Comparison of ENCODE assay signal across 1 cellular context in the genomic region with DNA sequence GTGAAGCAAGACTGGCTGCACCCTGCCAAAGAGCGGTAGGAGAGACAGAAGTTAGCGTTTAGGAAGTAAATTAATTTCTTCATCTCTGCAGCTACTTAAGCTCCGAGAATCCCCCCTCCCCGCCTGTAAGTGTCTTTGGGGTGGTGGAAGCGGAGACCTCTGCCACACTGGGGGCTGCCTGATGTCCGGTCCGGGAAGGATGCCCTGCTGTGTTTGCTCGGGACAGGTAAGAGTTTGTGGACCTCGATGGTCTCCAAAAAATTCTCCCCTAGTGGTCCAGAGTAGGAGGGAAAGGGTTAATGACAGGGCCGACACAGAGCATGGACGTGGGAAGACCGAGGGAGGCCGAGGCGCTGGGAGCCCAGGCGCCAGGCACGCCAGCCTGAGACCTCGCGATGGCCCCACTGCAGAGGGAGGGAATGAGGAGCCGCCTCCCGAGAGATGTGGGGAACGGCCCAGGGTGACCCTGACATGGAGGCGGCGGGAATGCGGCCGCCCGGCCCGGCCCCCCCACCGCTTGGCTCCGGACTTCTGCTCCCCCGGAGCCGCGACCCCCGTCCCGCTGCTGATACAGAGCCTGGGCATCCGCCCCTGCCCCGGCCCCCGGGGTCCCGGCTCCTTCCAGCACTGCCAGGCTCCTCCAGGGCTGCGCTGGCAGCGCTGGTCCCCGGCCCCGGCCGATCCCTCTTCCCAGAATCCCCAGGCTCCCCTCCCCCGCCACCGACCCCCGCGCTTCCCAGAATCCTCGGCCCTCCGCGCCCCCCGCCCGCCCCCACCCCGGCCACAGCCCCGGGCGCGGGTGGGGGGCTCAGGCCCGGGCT.
TF ChIP-seq lines count a peak whose summit lies in the region.

No MANE protein-coding gene starts in this region.

TF ChIP-seq in HepG2, 621 proteins besides CTCF, POLR2A, EP300 and RAD21 (continued from another document and continues in another):
- TF ChIP-seq, protein P1, sequence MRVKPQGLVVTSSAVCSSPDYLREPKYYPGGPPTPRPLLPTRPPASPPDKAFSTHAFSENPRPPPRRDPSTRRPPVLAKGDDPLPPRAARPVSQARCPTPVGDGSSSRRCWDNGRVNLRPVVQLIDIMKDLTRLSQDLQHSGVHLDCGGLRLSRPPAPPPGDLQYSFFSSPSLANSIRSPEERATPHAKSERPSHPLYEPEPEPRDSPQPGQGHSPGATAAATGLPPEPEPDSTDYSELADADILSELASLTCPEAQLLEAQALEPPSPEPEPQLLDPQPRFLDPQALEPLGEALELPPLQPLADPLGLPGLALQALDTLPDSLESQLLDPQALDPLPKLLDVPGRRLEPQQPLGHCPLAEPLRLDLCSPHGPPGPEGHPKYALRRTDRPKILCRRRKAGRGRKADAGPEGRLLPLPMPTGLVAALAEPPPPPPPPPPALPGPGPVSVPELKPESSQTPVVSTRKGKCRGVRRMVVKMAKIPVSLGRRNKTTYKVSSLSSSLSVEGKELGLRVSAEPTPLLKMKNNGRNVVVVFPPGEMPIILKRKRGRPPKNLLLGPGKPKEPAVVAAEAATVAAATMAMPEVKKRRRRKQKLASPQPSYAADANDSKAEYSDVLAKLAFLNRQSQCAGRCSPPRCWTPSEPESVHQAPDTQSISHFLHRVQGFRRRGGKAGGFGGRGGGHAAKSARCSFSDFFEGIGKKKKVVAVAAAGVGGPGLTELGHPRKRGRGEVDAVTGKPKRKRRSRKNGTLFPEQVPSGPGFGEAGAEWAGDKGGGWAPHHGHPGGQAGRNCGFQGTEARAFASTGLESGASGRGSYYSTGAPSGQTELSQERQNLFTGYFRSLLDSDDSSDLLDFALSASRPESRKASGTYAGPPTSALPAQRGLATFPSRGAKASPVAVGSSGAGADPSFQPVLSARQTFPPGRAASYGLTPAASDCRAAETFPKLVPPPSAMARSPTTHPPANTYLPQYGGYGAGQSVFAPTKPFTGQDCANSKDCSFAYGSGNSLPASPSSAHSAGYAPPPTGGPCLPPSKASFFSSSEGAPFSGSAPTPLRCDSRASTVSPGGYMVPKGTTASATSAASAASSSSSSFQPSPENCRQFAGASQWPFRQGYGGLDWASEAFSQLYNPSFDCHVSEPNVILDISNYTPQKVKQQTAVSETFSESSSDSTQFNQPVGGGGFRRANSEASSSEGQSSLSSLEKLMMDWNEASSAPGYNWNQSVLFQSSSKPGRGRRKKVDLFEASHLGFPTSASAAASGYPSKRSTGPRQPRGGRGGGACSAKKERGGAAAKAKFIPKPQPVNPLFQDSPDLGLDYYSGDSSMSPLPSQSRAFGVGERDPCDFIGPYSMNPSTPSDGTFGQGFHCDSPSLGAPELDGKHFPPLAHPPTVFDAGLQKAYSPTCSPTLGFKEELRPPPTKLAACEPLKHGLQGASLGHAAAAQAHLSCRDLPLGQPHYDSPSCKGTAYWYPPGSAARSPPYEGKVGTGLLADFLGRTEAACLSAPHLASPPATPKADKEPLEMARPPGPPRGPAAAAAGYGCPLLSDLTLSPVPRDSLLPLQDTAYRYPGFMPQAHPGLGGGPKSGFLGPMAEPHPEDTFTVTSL (CRISPR knock-in tag; IDR thresholded peaks at IDR 0.05; ENCODE audit: borderline replicate concordance) = peak; percentile 13; the same call in 1 of the 2 replicates
- TF ChIP-seq, protein P2, sequence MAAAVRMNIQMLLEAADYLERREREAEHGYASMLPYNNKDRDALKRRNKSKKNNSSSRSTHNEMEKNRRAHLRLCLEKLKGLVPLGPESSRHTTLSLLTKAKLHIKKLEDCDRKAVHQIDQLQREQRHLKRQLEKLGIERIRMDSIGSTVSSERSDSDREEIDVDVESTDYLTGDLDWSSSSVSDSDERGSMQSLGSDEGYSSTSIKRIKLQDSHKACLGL (CRISPR knock-in tag; IDR thresholded peaks at IDR 0.05) = peak; percentile 64; the same call in 1 of the 2 replicates
- TF ChIP-seq PAF1 (CRISPR knock-in tag; IDR thresholded peaks at IDR 0.05) = no peak
- TF ChIP-seq ZNF850 (CRISPR knock-in tag; conservative IDR thresholded peaks at IDR 0.05) = 0 out of 2 replicates have a peak, but pooled peaks have one; percentile 33
- 0 out of 2 replicates have a peak, but pooled peaks have one; percentile 43 for TF ChIP-seq ZZZ3 (CRISPR knock-in tag; IDR thresholded peaks at IDR 0.05; ENCODE audit: borderline replicate concordance)
- no peak for TF ChIP-seq TP53 (CRISPR knock-in tag; conservative IDR thresholded peaks at IDR 0.05)
- TF ChIP-seq NFATC3 (CRISPR knock-in tag; IDR thresholded peaks at IDR 0.05) = no peak
- TF ChIP-seq, protein P3, sequence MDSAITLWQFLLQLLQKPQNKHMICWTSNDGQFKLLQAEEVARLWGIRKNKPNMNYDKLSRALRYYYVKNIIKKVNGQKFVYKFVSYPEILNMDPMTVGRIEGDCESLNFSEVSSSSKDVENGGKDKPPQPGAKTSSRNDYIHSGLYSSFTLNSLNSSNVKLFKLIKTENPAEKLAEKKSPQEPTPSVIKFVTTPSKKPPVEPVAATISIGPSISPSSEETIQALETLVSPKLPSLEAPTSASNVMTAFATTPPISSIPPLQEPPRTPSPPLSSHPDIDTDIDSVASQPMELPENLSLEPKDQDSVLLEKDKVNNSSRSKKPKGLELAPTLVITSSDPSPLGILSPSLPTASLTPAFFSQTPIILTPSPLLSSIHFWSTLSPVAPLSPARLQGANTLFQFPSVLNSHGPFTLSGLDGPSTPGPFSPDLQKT (CRISPR knock-in tag; IDR thresholded peaks at IDR 0.05; ENCODE audit: borderline replicate concordance) = 0 out of 2 replicates have a peak, but pooled peaks have one; percentile 48
- no peak for TF ChIP-seq ZNF788 (CRISPR knock-in tag; IDR thresholded peaks at IDR 0.05; ENCODE audit: borderline replicate concordance)
- TF ChIP-seq ZNF354B (CRISPR knock-in tag; IDR thresholded peaks at IDR 0.05) = no peak
- TF ChIP-seq, protein P4, sequence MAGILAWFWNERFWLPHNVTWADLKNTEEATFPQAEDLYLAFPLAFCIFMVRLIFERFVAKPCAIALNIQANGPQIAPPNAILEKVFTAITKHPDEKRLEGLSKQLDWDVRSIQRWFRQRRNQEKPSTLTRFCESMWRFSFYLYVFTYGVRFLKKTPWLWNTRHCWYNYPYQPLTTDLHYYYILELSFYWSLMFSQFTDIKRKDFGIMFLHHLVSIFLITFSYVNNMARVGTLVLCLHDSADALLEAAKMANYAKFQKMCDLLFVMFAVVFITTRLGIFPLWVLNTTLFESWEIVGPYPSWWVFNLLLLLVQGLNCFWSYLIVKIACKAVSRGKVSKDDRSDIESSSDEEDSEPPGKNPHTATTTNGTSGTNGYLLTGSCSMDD (CRISPR knock-in tag; IDR thresholded peaks at IDR 0.05) = no peak
- no peak for TF ChIP-seq NFIB (CRISPR knock-in tag; IDR thresholded peaks at IDR 0.05; ENCODE audit: borderline replicate concordance)
- TF ChIP-seq GABPB1 (CRISPR knock-in tag; IDR thresholded peaks at IDR 0.05) = no peak; the same call in 1 of the 2 replicates
- peak; percentile 34 for TF ChIP-seq MED8 (CRISPR knock-in tag; IDR thresholded peaks at IDR 0.05; ENCODE audit: insufficient replicate concordance)
- peak; percentile 16 for TF ChIP-seq HNRNPH1 (optimal IDR thresholded peaks at IDR 0.05; ENCODE audit: low read depth, low read length)
- TF ChIP-seq, protein P5, sequence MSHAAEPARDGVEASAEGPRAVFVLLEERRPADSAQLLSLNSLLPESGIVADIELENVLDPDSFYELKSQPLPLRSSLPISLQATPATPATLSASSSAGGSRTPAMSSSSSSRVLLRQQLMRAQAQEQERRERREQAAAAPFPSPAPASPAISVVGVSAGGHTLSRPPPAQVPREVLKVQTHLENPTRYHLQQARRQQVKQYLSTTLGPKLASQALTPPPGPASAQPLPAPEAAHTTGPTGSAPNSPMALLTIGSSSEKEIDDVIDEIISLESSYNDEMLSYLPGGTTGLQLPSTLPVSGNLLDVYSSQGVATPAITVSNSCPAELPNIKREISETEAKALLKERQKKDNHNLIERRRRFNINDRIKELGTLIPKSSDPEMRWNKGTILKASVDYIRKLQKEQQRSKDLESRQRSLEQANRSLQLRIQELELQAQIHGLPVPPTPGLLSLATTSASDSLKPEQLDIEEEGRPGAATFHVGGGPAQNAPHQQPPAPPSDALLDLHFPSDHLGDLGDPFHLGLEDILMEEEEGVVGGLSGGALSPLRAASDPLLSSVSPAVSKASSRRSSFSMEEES (CRISPR knock-in tag; IDR thresholded peaks at IDR 0.05) = peak; percentile 46; the same call in 1 of the 2 replicates
- TF ChIP-seq PATZ1 (CRISPR knock-in tag; IDR thresholded peaks at IDR 0.05) = peak; percentile 50; the same call in 1 of the 2 replicates
- TF ChIP-seq ZC3H13 (CRISPR knock-in tag; IDR thresholded peaks at IDR 0.05) = peak; percentile 15; the same call in 1 of the 2 replicates
- no peak for TF ChIP-seq HNF4A (CRISPR knock-in tag; IDR thresholded peaks at IDR 0.05)
- TF ChIP-seq, protein P6, sequence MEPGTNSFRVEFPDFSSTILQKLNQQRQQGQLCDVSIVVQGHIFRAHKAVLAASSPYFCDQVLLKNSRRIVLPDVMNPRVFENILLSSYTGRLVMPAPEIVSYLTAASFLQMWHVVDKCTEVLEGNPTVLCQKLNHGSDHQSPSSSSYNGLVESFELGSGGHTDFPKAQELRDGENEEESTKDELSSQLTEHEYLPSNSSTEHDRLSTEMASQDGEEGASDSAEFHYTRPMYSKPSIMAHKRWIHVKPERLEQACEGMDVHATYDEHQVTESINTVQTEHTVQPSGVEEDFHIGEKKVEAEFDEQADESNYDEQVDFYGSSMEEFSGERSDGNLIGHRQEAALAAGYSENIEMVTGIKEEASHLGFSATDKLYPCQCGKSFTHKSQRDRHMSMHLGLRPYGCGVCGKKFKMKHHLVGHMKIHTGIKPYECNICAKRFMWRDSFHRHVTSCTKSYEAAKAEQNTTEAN (CRISPR knock-in tag; conservative IDR thresholded peaks at IDR 0.05) = 0 out of 2 replicates have a peak, but pooled peaks have one; percentile 56
- TF ChIP-seq ZNF3 (CRISPR knock-in tag; IDR thresholded peaks at IDR 0.05) = no peak
- TF ChIP-seq, protein P7, sequence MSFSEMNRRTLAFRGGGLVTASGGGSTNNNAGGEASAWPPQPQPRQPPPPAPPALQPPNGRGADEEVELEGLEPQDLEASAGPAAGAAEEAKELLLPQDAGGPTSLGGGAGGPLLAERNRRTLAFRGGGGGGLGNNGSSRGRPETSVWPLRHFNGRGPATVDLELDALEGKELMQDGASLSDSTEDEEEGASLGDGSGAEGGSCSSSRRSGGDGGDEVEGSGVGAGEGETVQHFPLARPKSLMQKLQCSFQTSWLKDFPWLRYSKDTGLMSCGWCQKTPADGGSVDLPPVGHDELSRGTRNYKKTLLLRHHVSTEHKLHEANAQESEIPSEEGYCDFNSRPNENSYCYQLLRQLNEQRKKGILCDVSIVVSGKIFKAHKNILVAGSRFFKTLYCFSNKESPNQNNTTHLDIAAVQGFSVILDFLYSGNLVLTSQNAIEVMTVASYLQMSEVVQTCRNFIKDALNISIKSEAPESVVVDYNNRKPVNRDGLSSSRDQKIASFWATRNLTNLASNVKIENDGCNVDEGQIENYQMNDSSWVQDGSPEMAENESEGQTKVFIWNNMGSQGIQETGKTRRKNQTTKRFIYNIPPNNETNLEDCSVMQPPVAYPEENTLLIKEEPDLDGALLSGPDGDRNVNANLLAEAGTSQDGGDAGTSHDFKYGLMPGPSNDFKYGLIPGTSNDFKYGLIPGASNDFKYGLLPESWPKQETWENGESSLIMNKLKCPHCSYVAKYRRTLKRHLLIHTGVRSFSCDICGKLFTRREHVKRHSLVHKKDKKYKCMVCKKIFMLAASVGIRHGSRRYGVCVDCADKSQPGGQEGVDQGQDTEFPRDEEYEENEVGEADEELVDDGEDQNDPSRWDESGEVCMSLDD (CRISPR knock-in tag; IDR thresholded peaks at IDR 0.05; ENCODE audit: borderline replicate concordance) = 0 out of 2 replicates have a peak, but pooled peaks have one; percentile 30
- peak; percentile 35; the same call in 1 of the 2 replicates for TF ChIP-seq RARA (CRISPR knock-in tag; IDR thresholded peaks at IDR 0.05)
- TF ChIP-seq CENPT (CRISPR knock-in tag; IDR thresholded peaks at IDR 0.05; ENCODE audit: low read depth) = no peak
- TF ChIP-seq, protein P8, sequence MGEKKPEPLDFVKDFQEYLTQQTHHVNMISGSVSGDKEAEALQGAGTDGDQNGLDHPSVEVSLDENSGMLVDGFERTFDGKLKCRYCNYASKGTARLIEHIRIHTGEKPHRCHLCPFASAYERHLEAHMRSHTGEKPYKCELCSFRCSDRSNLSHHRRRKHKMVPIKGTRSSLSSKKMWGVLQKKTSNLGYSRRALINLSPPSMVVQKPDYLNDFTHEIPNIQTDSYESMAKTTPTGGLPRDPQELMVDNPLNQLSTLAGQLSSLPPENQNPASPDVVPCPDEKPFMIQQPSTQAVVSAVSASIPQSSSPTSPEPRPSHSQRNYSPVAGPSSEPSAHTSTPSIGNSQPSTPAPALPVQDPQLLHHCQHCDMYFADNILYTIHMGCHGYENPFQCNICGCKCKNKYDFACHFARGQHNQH (CRISPR knock-in tag; IDR thresholded peaks at IDR 0.05) = no peak
- TF ChIP-seq, protein P9, sequence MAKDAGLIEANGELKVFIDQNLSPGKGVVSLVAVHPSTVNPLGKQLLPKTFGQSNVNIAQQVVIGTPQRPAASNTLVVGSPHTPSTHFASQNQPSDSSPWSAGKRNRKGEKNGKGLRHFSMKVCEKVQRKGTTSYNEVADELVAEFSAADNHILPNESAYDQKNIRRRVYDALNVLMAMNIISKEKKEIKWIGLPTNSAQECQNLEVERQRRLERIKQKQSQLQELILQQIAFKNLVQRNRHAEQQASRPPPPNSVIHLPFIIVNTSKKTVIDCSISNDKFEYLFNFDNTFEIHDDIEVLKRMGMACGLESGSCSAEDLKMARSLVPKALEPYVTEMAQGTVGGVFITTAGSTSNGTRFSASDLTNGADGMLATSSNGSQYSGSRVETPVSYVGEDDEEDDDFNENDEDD (CRISPR knock-in tag; IDR thresholded peaks at IDR 0.05; ENCODE audit: borderline replicate concordance) = peak; percentile 59; the same call in 1 of the 2 replicates
- 0 out of 2 replicates have a peak, but pooled peaks have one; percentile 44 for TF ChIP-seq MAZ (IDR thresholded peaks at IDR 0.05; ENCODE audit: borderline replicate concordance, low read depth, low read length)
- TF ChIP-seq MAZ (CRISPR knock-in tag; IDR thresholded peaks at IDR 0.05; ENCODE audit: low read depth) = no peak
